Comparison of ENCODE assay signal across 8 cellular contexts in the genomic region with DNA sequence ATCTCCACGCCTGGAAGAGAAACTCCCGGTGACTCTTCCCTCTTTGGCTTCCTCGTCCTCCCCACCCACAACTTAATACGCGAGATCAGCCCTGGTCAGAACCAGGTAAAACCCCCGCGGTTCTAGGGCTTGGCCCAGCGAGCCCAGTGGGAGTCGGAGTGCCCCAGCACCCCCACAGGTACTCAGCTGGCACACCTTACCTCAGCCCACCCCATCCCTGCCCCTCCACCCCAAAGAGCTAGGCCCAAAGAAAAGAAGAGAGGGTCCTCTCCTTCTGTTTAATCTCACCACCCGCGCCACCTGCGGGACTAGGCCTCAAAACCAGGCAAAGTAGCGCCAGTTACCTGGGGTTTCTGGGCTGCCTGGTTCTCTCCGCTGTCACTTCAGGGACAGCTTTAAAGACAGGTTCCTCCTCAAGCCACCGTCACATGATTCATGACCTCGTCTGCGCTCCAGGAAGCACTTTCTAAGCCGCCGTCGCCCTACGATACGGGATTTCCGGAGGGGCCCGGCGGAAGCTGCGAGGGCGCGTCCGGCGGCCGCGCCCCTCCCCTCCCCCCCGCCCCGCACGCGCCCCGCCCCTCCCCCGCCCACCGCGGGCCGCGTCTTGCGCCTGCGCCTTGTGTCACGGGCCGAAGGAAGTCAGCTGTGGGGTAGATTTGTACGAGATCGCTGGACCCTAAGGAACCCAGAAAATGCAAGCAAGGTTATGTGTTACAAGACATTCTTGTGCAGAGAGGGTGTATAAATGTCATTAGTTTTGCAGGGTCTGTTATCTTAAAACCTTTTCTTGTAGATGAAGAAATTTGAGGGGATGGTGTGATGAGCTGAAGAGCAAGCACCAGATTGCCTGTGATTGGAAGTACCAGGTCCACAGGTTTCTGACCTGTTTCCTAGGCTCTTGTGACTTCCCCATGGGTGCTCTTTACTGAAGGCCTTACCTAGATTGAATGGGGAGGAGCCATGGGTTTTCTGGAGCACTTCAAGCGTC.
DNase-seq lines count a peak whose midpoint lies in the region; ATAC-seq lines count a peak whose summit lies in the region.

LAMTOR3 (minus strand) TSS at position 437 of the 991 bp plus-strand sequence. CDS start 464 bp downstream, outside the sequence.

- no peaks in the 10 kb centered on the region for H3K9me3 ChIP-seq in BLaER1 treated with 17β-estradiol and CSF1 and Interleukin-3, amounts not matched to agents 10 nM and 100 nM (replicated peaks in 1 of 11)

- peak within 1 kb of the TSS; percentile 82 to 98 (median 96) for H3K4me3 ChIP-seq in BLaER1 treated with 17β-estradiol and CSF1 and Interleukin-3, amounts not matched to agents 10 nM and 100 nM

- H3K36me3 ChIP-seq in BLaER1 treated with 17β-estradiol and CSF1 and Interleukin-3, amounts not matched to agents 10 nM and 100 nM: peaks cover 6 to 42% (median 13%) of the 10 kb centered on the region in 11 experiments; a peak in 15 of 22 replicates

- H3K4me1 ChIP-seq in BLaER1 treated with 17β-estradiol and CSF1 and Interleukin-3, amounts not matched to agents 10 nM and 100 nM: peaks cover 18 to 49% (median 26%) of the 10 kb centered on the region in 10 experiments

- ATAC-seq in GM19372 (IDR thresholded peaks at IDR 0.05; ENCODE audit: low read depth, unreplicated experiment) (peak; percentile 100), HG03521 (IDR thresholded peaks at IDR 0.05; ENCODE audit: unreplicated experiment) (peak; percentile 99)

- DNase-seq in NCI-H748 (lab: John Stamatoyannopoulos, UW; ENCODE audit: unreplicated experiment) (peak; percentile 90), dedifferentiated amniotic fluid mesenchymal stem cell (ENCODE audit: extremely low spot score) (peak; percentile 86), left kidney (ENCODE audit: low read depth, low spot score) (peak; percentile 97)
- peak; percentile 84 for DNase-seq in activated CD4-positive, alpha-beta T cell treated with anti-CD3 and anti-CD28 coated beads, Interleukin-2, amount 50 U/mL, for 1 hour
- DNase-seq in stimulated activated CD4-positive, alpha-beta T cell treated with anti-CD3 and anti-CD28 coated beads, Interleukin-1b, Interleukin-23, amount 100 ng/mL, for 48 hours: peak; percentile 91

- no peaks in the 10 kb centered on the region for H3K27me3 ChIP-seq in BLaER1 treated with 17β-estradiol and CSF1 and Interleukin-3, amounts not matched to agents 10 nM and 100 nM

- peak within 1 kb of the TSS; percentile 82 to 97 (median 87) for H3K9ac ChIP-seq in BLaER1 treated with 17β-estradiol and CSF1 and Interleukin-3, amounts not matched to agents 10 nM and 100 nM

- peak within 1 kb of the TSS; percentile 78 to 95 (median 83) for H3K27ac ChIP-seq in BLaER1 treated with 17β-estradiol and CSF1 and Interleukin-3, amounts not matched to agents 10 nM and 100 nM

- peak within 1 kb of the TSS; percentile 82 to 98 (median 92) for H3K4me2 ChIP-seq in BLaER1 treated with 17β-estradiol and CSF1 and Interleukin-3, amounts not matched to agents 10 nM and 100 nM

- peaks cover 0 to 34% (median 8%) of the 10 kb centered on the region in 11 experiments; a peak in 9 of 22 replicates for H4K20me1 ChIP-seq in BLaER1 treated with 17β-estradiol and CSF1 and Interleukin-3, amounts not matched to agents 10 nM and 100 nM

Comparison
In these comparisons a context has a peak if more than half of its experiments do, and no peak if none do; other contexts are left out.
1. Peak in every context shown above with its lines: DNase-seq, ATAC-seq, H3K4me3 ChIP-seq and H3K27ac ChIP-seq.